In the genomic region with DNA sequence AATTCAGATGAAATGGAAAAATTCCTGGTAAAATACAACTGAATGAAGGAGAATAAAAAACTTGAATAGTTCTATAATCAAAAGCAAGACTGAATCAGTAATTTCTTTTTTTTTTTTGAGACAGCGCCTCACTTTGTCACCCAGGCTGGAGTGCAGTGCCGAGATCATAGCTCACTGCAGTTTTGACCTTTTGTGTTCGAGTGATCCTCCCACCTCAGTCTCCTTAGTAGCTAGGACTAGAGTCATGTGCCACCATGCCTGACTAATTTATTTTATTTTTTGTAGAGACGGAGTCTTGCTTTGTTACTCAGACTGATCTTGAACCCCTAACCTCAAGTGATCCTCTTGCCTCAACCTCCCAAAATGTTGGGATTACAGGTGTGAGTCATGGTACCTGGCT, we compare ENCODE assay signal across 28 cellular contexts.
"Had no signal": no experiment of that assay in that cellular context is flagged by ENCODE, and none has a peak within 500 bp of the region (broad histone marks: within the 10 kb centered on the region; RNA-seq: fewer than 3 reads in every experiment).

No MANE protein-coding gene starts in this region.

- H3K27ac Mint-ChIP-seq: activated CD4-positive, alpha-beta memory T cell treated with anti-CD3 and anti-CD28 coated beads, Interleukin-2, amount 10 ng/mL, durations not matched to agents 7 days and 5 days; activated CD8-positive, alpha-beta memory T cell treated with anti-CD3 and anti-CD28 coated beads, Interleukin-2, amount 10 ng/mL, durations not matched to agents 7 days and 5 days; activated naive CD4-positive, alpha-beta T cell treated with anti-CD3 and anti-CD28 coated beads for 36 hours; activated naive CD8-positive, alpha-beta T cell treated with anti-CD3 and anti-CD28 coated beads, Interleukin-2, amount 10 ng/mL, durations not matched to agents 7 days and 5 days; effector memory CD8-positive, alpha-beta T cell; nephron; stimulated activated effector memory CD8-positive, alpha-beta T cell treated with anti-CD3 and anti-CD28 coated beads, Interleukin-12 subunit alpha, Interleukin-12 subunit beta, amount 100 ng/mL, for 72 hours; T-helper 17 cell had no signal

- H3K4me1 ChIP-seq: gastrocnemius medialis, left lung, lower lobe of right lung, right lobe of liver, suprapubic skin, tibial artery, upper lobe of right lung had no signal

- H3K4me3 Mint-ChIP-seq: activated CD4-positive, alpha-beta memory T cell treated with anti-CD3 and anti-CD28 coated beads, Interleukin-2, amount 10 ng/mL, durations not matched to agents 7 days and 5 days; activated CD8-positive, alpha-beta memory T cell treated with anti-CD3 and anti-CD28 coated beads, Interleukin-2, amount 10 ng/mL, durations not matched to agents 7 days and 5 days; activated naive CD4-positive, alpha-beta T cell treated with anti-CD3 and anti-CD28 coated beads for 36 hours; activated naive CD8-positive, alpha-beta T cell treated with anti-CD3 and anti-CD28 coated beads, Interleukin-2, amount 10 ng/mL, durations not matched to agents 7 days and 5 days; effector memory CD8-positive, alpha-beta T cell; nephron; stimulated activated effector memory CD8-positive, alpha-beta T cell treated with anti-CD3 and anti-CD28 coated beads, Interleukin-12 subunit alpha, Interleukin-12 subunit beta, amount 100 ng/mL, for 72 hours; T-helper 17 cell had no signal

- DNase-seq: activated CD4-positive, alpha-beta memory T cell treated with anti-CD3 and anti-CD28 coated beads, Interleukin-2, amount 10 ng/mL, durations not matched to agents 7 days and 5 days; activated CD4-positive, alpha-beta T cell treated with anti-CD3 and anti-CD28 coated beads for 4 hours; activated CD8-positive, alpha-beta memory T cell treated with anti-CD3 and anti-CD28 coated beads, Interleukin-2, amount 10 ng/mL, durations not matched to agents 7 days and 5 days; activated effector memory CD4-positive, alpha-beta T cell treated with anti-CD3 and anti-CD28 coated beads, Interleukin-2, amount 50 U/mL, for 16 hours; activated naive CD4-positive, alpha-beta T cell treated with anti-CD3 and anti-CD28 coated beads for 36 hours; activated naive CD8-positive, alpha-beta T cell treated with anti-CD3 and anti-CD28 coated beads, Interleukin-2, amount 10 ng/mL, durations not matched to agents 7 days and 5 days; amniotic stem cell; caudate nucleus; cortex of kidney; effector memory CD8-positive, alpha-beta T cell; erythroblast; gastrocnemius medialis; glutamatergic neuron; left lung; lower lobe of right lung; mesendoderm; right lobe of liver; stimulated activated CD4-positive, alpha-beta T cell treated with anti-CD3 and anti-CD28 coated beads, Interleukin-12 subunit alpha, Interleukin-12 subunit beta, amount 100 ng/mL, for 4 hours; stimulated activated CD4-positive, alpha-beta T cell treated with anti-CD3 and anti-CD28 coated beads, Interleukin-4, amount 100 ng/mL, for 24 hours; T-helper 17 cell; T1000; tibial artery; upper lobe of right lung had no signal

- H3K9me3 ChIP-seq: gastrocnemius medialis, left lung, lower lobe of right lung, neutrophil, right lobe of liver, suprapubic skin, tibial artery, upper lobe of right lung had no signal

- H3K4me1 Mint-ChIP-seq: nephron had no signal

- H3K9me3 Mint-ChIP-seq: activated CD4-positive, alpha-beta memory T cell treated with anti-CD3 and anti-CD28 coated beads, Interleukin-2, amount 10 ng/mL, durations not matched to agents 7 days and 5 days; activated naive CD4-positive, alpha-beta T cell treated with anti-CD3 and anti-CD28 coated beads for 36 hours; activated naive CD8-positive, alpha-beta T cell treated with anti-CD3 and anti-CD28 coated beads, Interleukin-2, amount 10 ng/mL, durations not matched to agents 7 days and 5 days; effector memory CD8-positive, alpha-beta T cell; stimulated activated effector memory CD8-positive, alpha-beta T cell treated with anti-CD3 and anti-CD28 coated beads, Interleukin-12 subunit alpha, Interleukin-12 subunit beta, amount 100 ng/mL, for 72 hours had no signal

- H3K27ac ChIP-seq: gastrocnemius medialis, left lung, lower lobe of right lung, neutrophil, right lobe of liver, skin epidermis, suprapubic skin, tibial artery, upper lobe of right lung had no signal

- H3K27me3 Mint-ChIP-seq: activated CD4-positive, alpha-beta memory T cell treated with anti-CD3 and anti-CD28 coated beads, Interleukin-2, amount 10 ng/mL, durations not matched to agents 7 days and 5 days; activated naive CD8-positive, alpha-beta T cell treated with anti-CD3 and anti-CD28 coated beads, Interleukin-2, amount 10 ng/mL, durations not matched to agents 7 days and 5 days; effector memory CD8-positive, alpha-beta T cell; T-helper 17 cell had no signal

- ATAC-seq: activated CD8-positive, alpha-beta memory T cell treated with anti-CD3 and anti-CD28 coated beads, Interleukin-2, amount 10 ng/mL, durations not matched to agents 7 days and 5 days; effector memory CD8-positive, alpha-beta T cell; gastrocnemius medialis; left lung; lower lobe of right lung; right lobe of liver; stimulated activated effector memory CD8-positive, alpha-beta T cell treated with anti-CD3 and anti-CD28 coated beads, Interleukin-12 subunit alpha, Interleukin-12 subunit beta, amount 100 ng/mL, for 72 hours; T-helper 17 cell; upper lobe of right lung had no signal

- H3K4me3 ChIP-seq: gastrocnemius medialis, left lung, lower lobe of right lung, right lobe of liver, skin epidermis, suprapubic skin, tibial artery, upper lobe of right lung had no signal

- H3K27me3 ChIP-seq: gastrocnemius medialis, left lung, neutrophil, right lobe of liver, suprapubic skin, tibial artery, upper lobe of right lung had no signal
